ENCODE assay signal across 1 cellular context in the genomic region with DNA sequence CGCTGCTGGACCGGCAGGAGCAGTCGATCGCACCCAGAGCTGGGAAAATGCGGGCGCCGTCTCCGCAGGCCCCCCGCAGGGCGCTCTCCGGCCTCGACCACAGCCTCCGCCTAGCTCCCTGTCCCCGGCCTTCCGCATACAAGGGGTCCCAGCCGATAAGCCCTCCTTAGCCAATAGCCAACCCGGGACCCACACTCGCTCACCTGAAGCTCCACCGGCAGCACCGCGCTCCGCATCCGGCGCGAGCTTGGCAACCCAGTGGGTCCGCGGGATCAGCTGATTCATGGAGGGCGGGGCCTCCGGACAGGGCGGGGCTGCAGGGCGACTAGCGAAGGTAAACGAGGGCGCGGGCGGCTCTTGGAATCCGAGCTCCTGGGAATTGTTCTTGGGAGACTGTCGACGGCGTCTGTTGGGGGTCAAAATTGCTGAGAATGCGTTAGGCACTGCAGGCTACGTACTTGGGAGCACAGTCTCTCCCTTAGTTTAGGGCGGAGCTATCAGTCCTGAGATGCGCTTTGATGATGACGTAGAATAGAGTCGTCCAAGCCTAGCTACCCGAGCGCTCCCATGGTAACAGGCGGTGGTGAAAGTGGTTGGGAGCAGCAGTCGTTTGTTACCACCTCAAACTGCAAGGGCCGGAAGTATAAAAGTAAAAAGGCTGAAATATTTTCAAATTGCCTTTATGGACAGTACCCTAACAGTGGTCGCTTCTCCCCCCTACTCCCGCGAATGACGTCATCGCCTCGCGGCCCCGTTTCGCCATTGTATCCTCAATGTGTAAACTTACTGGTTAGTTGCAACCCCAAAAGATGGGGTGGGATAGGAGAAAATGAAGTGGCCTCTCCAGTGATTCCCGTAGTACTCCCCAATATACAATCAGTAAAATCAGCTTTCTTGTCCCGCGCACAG.
A peak's percentile ranks its signal among the peaks of the same experiment; 100 is the strongest.
TF ChIP-seq lines count a peak whose summit lies in the region.

A gene (minus strand): TSS at position 260 of the 909 bp plus-strand sequence. CDS start 12,048 bp downstream, outside the sequence.

TF ChIP-seq in HCT116, 20 proteins besides CTCF, POLR2A, EP300 and RAD21 (continued from another document):
- TF ChIP-seq TCF7L2 (IDR thresholded peaks at IDR 0.05; ENCODE audit: borderline replicate concordance, extremely low read depth, insufficient read depth, insufficient read length) (peak; percentile 88), POLR2AphosphoS5 (IDR thresholded peaks at IDR 0.05; ENCODE audit: low read depth, low read length) (peak; percentile 94)
- TF ChIP-seq, protein P1, sequence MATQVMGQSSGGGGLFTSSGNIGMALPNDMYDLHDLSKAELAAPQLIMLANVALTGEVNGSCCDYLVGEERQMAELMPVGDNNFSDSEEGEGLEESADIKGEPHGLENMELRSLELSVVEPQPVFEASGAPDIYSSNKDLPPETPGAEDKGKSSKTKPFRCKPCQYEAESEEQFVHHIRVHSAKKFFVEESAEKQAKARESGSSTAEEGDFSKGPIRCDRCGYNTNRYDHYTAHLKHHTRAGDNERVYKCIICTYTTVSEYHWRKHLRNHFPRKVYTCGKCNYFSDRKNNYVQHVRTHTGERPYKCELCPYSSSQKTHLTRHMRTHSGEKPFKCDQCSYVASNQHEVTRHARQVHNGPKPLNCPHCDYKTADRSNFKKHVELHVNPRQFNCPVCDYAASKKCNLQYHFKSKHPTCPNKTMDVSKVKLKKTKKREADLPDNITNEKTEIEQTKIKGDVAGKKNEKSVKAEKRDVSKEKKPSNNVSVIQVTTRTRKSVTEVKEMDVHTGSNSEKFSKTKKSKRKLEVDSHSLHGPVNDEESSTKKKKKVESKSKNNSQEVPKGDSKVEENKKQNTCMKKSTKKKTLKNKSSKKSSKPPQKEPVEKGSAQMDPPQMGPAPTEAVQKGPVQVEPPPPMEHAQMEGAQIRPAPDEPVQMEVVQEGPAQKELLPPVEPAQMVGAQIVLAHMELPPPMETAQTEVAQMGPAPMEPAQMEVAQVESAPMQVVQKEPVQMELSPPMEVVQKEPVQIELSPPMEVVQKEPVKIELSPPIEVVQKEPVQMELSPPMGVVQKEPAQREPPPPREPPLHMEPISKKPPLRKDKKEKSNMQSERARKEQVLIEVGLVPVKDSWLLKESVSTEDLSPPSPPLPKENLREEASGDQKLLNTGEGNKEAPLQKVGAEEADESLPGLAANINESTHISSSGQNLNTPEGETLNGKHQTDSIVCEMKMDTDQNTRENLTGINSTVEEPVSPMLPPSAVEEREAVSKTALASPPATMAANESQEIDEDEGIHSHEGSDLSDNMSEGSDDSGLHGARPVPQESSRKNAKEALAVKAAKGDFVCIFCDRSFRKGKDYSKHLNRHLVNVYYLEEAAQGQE (IDR thresholded peaks at IDR 0.05; ENCODE audit: low read depth), result no peak
